8 cellular contexts compared by ENCODE assay signal in genomic region chr10:124697837-124698559, GRCh38. TPM values are rescaled to one million over a fixed set of nuclear protein-coding genes. Genes with fewer than 3 reads are reported as not detected.
A peak's percentile ranks its signal among the peaks of the same experiment; 100 is the strongest.
DNase-seq lines count a peak whose midpoint lies in the region; ATAC-seq and TF ChIP-seq lines count a peak whose summit lies in the region.

No MANE protein-coding gene starts in this region.

- H3K4me3 ChIP-seq in Caco-2 (ENCODE audit: low read depth, low read length) (no peak overlapping the region), HEK293 (ENCODE audit: low read depth, low read length) (no peak overlapping the region)

- intact Hi-C loops in Caco-2 (cut with micrococcal nuclease; ENCODE audit: unreplicated experiment), result no loop called here
- intact Hi-C loops in CD14-positive monocyte (cut with micrococcal nuclease), result no loop called here

- POLR2A ChIA-PET in Caco-2 (lab: Charles Lee), result no interaction called here
- POLR2A ChIA-PET in HEK293 (lab: Yijun Ruan, JAX), result no interaction called here

- H3K9me3 Mint-ChIP-seq in Caco-2 (ENCODE audit: unreplicated experiment), result no peaks in the 10 kb centered on the region
- H3K9me3 Mint-ChIP-seq in nephron, result no peaks in the 10 kb centered on the region
- no peaks in the 10 kb centered on the region for H3K9me3 Mint-ChIP-seq in CD14-positive monocyte

- H3K4me1 ChIP-seq in Caco-2 (peaks cover 14% of the 10 kb centered on the region; the same call in 1 of the 2 replicates), HEK293 (ENCODE audit: control insufficient read depth, insufficient read depth, low read length) (no peaks in the 10 kb centered on the region)

- H3K27me3 ChIP-seq in Caco-2 (replicated peaks; ENCODE audit: control insufficient read depth, insufficient read depth, low read length), result no peaks in the 10 kb centered on the region

- H3K27me3 Mint-ChIP-seq in Caco-2 (ENCODE audit: insufficient read depth, unreplicated experiment) (no peaks in the 10 kb centered on the region), nephron (ENCODE audit: low read depth) (no peaks in the 10 kb centered on the region), CD14-positive monocyte (ENCODE audit: low read depth in 3 of 3) (no peaks in the 10 kb centered on the region)

- no peak for ATAC-seq in HG02870 (IDR thresholded peaks at IDR 0.05; ENCODE audit: unreplicated experiment)

- BruUV-seq in Caco-2 (replicated peaks; lab: Mats Ljungman, UMichigan), result no TSS peak

- no peaks in the 10 kb centered on the region for H3K9me3 ChIP-seq in Caco-2
- no peaks in the 10 kb centered on the region for H3K9me3 ChIP-seq in HEK293 (ENCODE audit: control insufficient read depth, insufficient read depth, low read depth, low read length)

- CTCF ChIA-PET in Caco-2 (lab: Charles Lee) (no interaction called here), HEK293 (lab: Yijun Ruan, JAX) (interaction anchor here (0.9 to 1.1 kb wide), 2 partner anchors 10 to 23 kb away, joined by 3 read pairs; no protein-coding TSS in a partner anchor)

- H3K4me3 Mint-ChIP-seq in Caco-2 (ENCODE audit: unreplicated experiment) (no peak overlapping the region), nephron (no peak overlapping the region), CD14-positive monocyte (no peak overlapping the region)

- TF ChIP-seq CTCF in Caco-2 (IDR thresholded peaks at IDR 0.05; ENCODE audit: insufficient read depth in 1 of 2, low read depth in 1 of 2, low read length in 1 of 2, severe bottlenecking in 1 of 2, unreplicated experiment in 1 of 2), result no peak
- peak; percentile 30; the same call in 1 of the 2 replicates for TF ChIP-seq CTCF in HEK293 (tag by site-specific recombination; IDR thresholded peaks at IDR 0.05)
- TF ChIP-seq CTCF in nephron (IDR thresholded peaks at IDR 0.05; ENCODE audit: unreplicated experiment in 3 of 3), result no peak
- no peak for TF ChIP-seq CTCF in CD14-positive monocyte (IDR thresholded peaks at IDR 0.05)

- no peaks in the 10 kb centered on the region for H3K36me3 Mint-ChIP-seq in Caco-2 (ENCODE audit: insufficient read depth, unreplicated experiment)
- peaks cover 41% of the 10 kb centered on the region for H3K36me3 Mint-ChIP-seq in nephron (ENCODE audit: low read depth)
- H3K36me3 Mint-ChIP-seq in CD14-positive monocyte, result peaks cover 76 to 81% of the 10 kb centered on the region in 2 donors

- no peak for TF ChIP-seq POLR2A in erythroblast (IDR thresholded peaks at IDR 0.05; ENCODE audit: low read length)

- no peaks in the 10 kb centered on the region; the same call in 1 of the 2 replicates for H3K36me3 ChIP-seq in Caco-2 (ENCODE audit: control insufficient read depth, insufficient read depth, low read length)
- peaks cover 0 to 58% of the 10 kb centered on the region in 2 experiments; a peak in 1 of 3 replicates for H3K36me3 ChIP-seq in HEK293 (ENCODE audit: control insufficient read depth in 2 of 2, insufficient read depth in 1 of 2, low read length in 2 of 2)

- no peak overlapping the region for H3K27ac ChIP-seq in HEK293 (ENCODE audit: extremely low read depth, low read depth, low read length)

- DNase-seq in Caco-2 (peak in 1 of 2 experiments; percentile 24), erythroblast (lab: John Stamatoyannopoulos, UW) (no peak), mucosa of gallbladder (ENCODE audit: low spot score) (no peak), CD14-positive monocyte (ENCODE audit: low spot score) (no peak)
- DNase-seq in activated effector memory CD4-positive, alpha-beta T cell treated with Interleukin-2 at 50 U/mL for 16 hours, result peak; percentile 38

- peak overlapping the region; percentile 24 for H3K27ac Mint-ChIP-seq in Caco-2 (ENCODE audit: unreplicated experiment)
- peak overlapping the region in 2 of 3 experiments; percentile 56 to 73 for H3K27ac Mint-ChIP-seq in nephron
- peak overlapping the region in 3 of 7 donors; percentile 68 to 94 (median 89) for H3K27ac Mint-ChIP-seq in CD14-positive monocyte

- H3K4me1 Mint-ChIP-seq in Caco-2 (ENCODE audit: low read depth, unreplicated experiment) (peaks cover 7% of the 10 kb centered on the region), nephron (peaks cover 82% of the 10 kb centered on the region), CD14-positive monocyte (peaks cover 57% of the 10 kb centered on the region)

TF ChIP-seq in HEK293, 187 proteins besides CTCF, POLR2A, EP300 and RAD21:
- TF ChIP-seq ZBTB6 (tag by site-specific recombination; IDR thresholded peaks at IDR 0.05) (no peak), ZNF747 (tag by site-specific recombination; IDR thresholded peaks at IDR 0.05) (no peak), ATF2 (tag by site-specific recombination; IDR thresholded peaks at IDR 0.05; ENCODE audit: low read depth) (no peak), ZNF274 (IDR thresholded peaks at IDR 0.05; ENCODE audit: low read length) (no peak), ZNF274 (tag by site-specific recombination; IDR thresholded peaks at IDR 0.05; ENCODE audit: borderline replicate concordance) (no peak), ZSCAN16 (tag by site-specific recombination; IDR thresholded peaks at IDR 0.05) (no peak), ZFP37 (tag by site-specific recombination; IDR thresholded peaks at IDR 0.05) (no peak), ZNF2 (tag by site-specific recombination; IDR thresholded peaks at IDR 0.05) (no peak), ZNF433 (tag by site-specific recombination; IDR thresholded peaks at IDR 0.05; ENCODE audit: low read depth) (no peak), ZNF146 (tag by site-specific recombination; IDR thresholded peaks at IDR 0.05) (no peak), ZNF223 (tag by site-specific recombination; IDR thresholded peaks at IDR 0.05) (no peak), RBAK (tag by site-specific recombination; IDR thresholded peaks at IDR 0.05) (no peak), ZNF624 (tag by site-specific recombination; IDR thresholded peaks at IDR 0.05) (no peak)
TF ChIP-seq in HEK293: peak in this region for 0.

RNA-seq across cellular contexts. Expression of gene FAM53B, which starts 46.2 kb away (rescaled TPM):
- total RNA-seq in Caco-2 (2022), result 13.6 and 13.7 TPM in 2 replicates
- total RNA-seq in mucosa of gallbladder, result 27.1 TPM
- 10 to 100 TPM in 1 of 2 donors, 1 to 10 TPM in 1; 5.8 to 12.6 TPM for polyA plus RNA-seq in CD14-positive monocyte
